24 cellular contexts compared by ENCODE assay signal in the genomic region with DNA sequence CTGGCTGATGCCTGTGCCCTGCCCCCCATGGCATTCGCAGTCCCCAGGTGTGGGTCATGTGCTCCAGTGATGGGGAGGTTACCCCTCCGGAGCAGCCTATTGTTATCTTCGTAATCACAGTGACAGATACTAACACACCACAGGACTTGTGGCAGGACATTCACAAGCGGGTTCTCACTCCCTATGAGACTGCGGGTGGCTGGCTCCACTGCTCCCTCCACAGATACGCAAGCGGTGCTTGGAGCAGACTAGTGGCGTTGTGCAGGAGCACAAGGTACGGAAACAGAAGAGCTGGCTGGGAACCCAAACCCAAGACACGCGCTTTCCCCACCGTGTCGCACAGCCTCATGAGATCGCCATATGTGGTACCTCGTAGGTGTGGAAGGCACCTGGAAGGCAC. TPM values are rescaled to one million over a fixed set of nuclear protein-coding genes. Genes with fewer than 3 reads are reported as not detected.
DNase-seq lines count a peak whose midpoint lies in the region; ATAC-seq, FAIRE-seq and TF ChIP-seq lines count a peak whose summit lies in the region.
"Had no signal": no experiment of that assay in that cellular context is flagged by ENCODE, and none has a peak within 500 bp of the region (broad histone marks: within the 10 kb centered on the region; RNA-seq: fewer than 3 reads in every experiment).

No MANE protein-coding gene starts in this region.

- H3K27ac ChIP-seq in H1 (ENCODE audit: low read depth, low read length) (no peak overlapping the region), mesendoderm (ENCODE audit: low read depth, low read length) (no peak overlapping the region)
- H3K27ac ChIP-seq: 22Rv1, A549, BLaER1, GM23248 had no signal

- H3K27me3 Mint-ChIP-seq in activated naive CD8-positive, alpha-beta T cell treated with anti-CD3 and anti-CD28 coated beads, Interleukin-2, amount 10 ng/mL, durations not matched to agents 7 days and 5 days, result peaks cover 7% of the 10 kb centered on the region
- H3K27me3 Mint-ChIP-seq in activated naive CD8-positive, alpha-beta T cell treated with anti-CD3 and anti-CD28 coated beads for 36 hours, result no peaks in the 10 kb centered on the region
- H3K27me3 Mint-ChIP-seq in stimulated activated naive B cell treated with anti-CD40 and anti-IgM and Interleukin-4, amounts not matched to agents 10 μg/mL and 1 μg/mL and 100 μg/mL, for 72 hours, result peaks cover 9 to 28% of the 10 kb centered on the region in 2 donors

- no peak overlapping the region for H2BK20ac ChIP-seq in H1 (ENCODE audit: low read length)

- peak in 1 of 2 experiments; percentile 17; a peak in 1 of 4 replicates for TF ChIP-seq RAD21 in H1 (IDR thresholded peaks at IDR 0.05 in 1 of 2, conservative IDR thresholded peaks at IDR 0.05 in 1 of 2; ENCODE audit: low read depth in 2 of 2, low read length in 2 of 2)

- H3K4me3 ChIP-seq in H1 (ENCODE audit: extremely low read depth in 1 of 4, insufficient read depth in 2 of 4, low read depth in 3 of 4, low read length in 4 of 4) (no peak overlapping the region), mesendoderm (ENCODE audit: low read length) (no peak overlapping the region)
- H3K4me3 ChIP-seq: A549, BLaER1, GM12878, GM23248 had no signal

- H3K79me1 ChIP-seq in H1 (ENCODE audit: low read depth, low read length), result no peaks in the 10 kb centered on the region
- no peaks in the 10 kb centered on the region for H3K79me1 ChIP-seq in mesendoderm (ENCODE audit: low read length)

- H3K36me3 ChIP-seq in H1 (ENCODE audit: control insufficient read depth in 2 of 4, insufficient read depth in 4 of 4, low read length in 3 of 4), result no peaks in the 10 kb centered on the region
- no peaks in the 10 kb centered on the region for H3K36me3 ChIP-seq in mesendoderm (ENCODE audit: control insufficient read depth, insufficient read depth, low read length)
- H3K36me3 ChIP-seq: BLaER1 had no signal

- no peak for DNase-seq in activated naive CD8-positive, alpha-beta T cell treated with anti-CD3 and anti-CD28 coated beads, Interleukin-2, amount 10 ng/mL, durations not matched to agents 7 days and 5 days
- DNase-seq in activated naive CD8-positive, alpha-beta T cell treated with anti-CD3 and anti-CD28 coated beads for 36 hours, result no peak
- DNase-seq in H1 (ENCODE audit: low read depth in 1 of 2, low spot score in 2 of 2) (no peak), mesendoderm (peak; percentile 79), posterior vena cava (ENCODE audit: low spot score) (peak; percentile 69), cerebellar cortex (ENCODE audit: low spot score) (no peak)
- DNase-seq in stimulated activated naive B cell treated with anti-CD40 and anti-IgM and Interleukin-4, amounts not matched to agents 10 μg/mL and 1 μg/mL and 100 μg/mL, for 72 hours, result no peak
- DNase-seq: AML-193; Calu3; CD8-positive, alpha-beta T cell; DMS53; DND-41; EL; GM23248; H9 had no signal

- H2AK5ac ChIP-seq in H1 (ENCODE audit: low read depth, low read length) (no peak overlapping the region), mesendoderm (ENCODE audit: low read length) (no peak overlapping the region)

- H2BK15ac ChIP-seq in H1 (ENCODE audit: low read length) (no peak overlapping the region), mesendoderm (replicated peaks; ENCODE audit: low read depth) (no peak overlapping the region)

- no peak overlapping the region for H4K91ac ChIP-seq in H1 (replicated peaks; ENCODE audit: insufficient read length, low read length)

- H3K27ac Mint-ChIP-seq in activated naive CD8-positive, alpha-beta T cell treated with anti-CD3 and anti-CD28 coated beads, Interleukin-2, amount 10 ng/mL, durations not matched to agents 7 days and 5 days, result peak overlapping the region; percentile 19
- H3K27ac Mint-ChIP-seq in activated naive CD8-positive, alpha-beta T cell treated with anti-CD3 and anti-CD28 coated beads for 36 hours, result no peak overlapping the region
- H3K27ac Mint-ChIP-seq in stimulated activated naive B cell treated with anti-CD40 and anti-IgM and Interleukin-4, amounts not matched to agents 10 μg/mL and 1 μg/mL and 100 μg/mL, for 72 hours, result no peak overlapping the region
- H3K27ac Mint-ChIP-seq: CD14-positive monocyte; CD8-positive, alpha-beta T cell; H9; IgD-negative memory B cell had no signal

- FAIRE-seq in H1 (lab: Jason Lieb, UNC), result no peak
- FAIRE-seq: A549, GM12878, HepG2 had no signal

- H3K9me3 ChIP-seq in H1 (ENCODE audit: insufficient read depth in 2 of 2, low read depth in 1 of 2, low read length in 1 of 2), result no peaks in the 10 kb centered on the region
- H3K9me3 ChIP-seq: A549, BLaER1 had no signal

- H3K9me3 Mint-ChIP-seq in activated naive CD8-positive, alpha-beta T cell treated with anti-CD3 and anti-CD28 coated beads, Interleukin-2, amount 10 ng/mL, durations not matched to agents 7 days and 5 days, result no peaks in the 10 kb centered on the region
- H3K9me3 Mint-ChIP-seq in activated naive CD8-positive, alpha-beta T cell treated with anti-CD3 and anti-CD28 coated beads for 36 hours, result no peaks in the 10 kb centered on the region
- no peaks in the 10 kb centered on the region for H3K9me3 Mint-ChIP-seq in stimulated activated naive B cell treated with anti-CD40 and anti-IgM and Interleukin-4, amounts not matched to agents 10 μg/mL and 1 μg/mL and 100 μg/mL, for 72 hours
- H3K9me3 Mint-ChIP-seq: CD8-positive, alpha-beta T cell; H9; IgD-negative memory B cell had no signal

- H3K14ac ChIP-seq in H1 (ENCODE audit: insufficient read length), result no peak overlapping the region

- H4K20me1 ChIP-seq in H1 (replicated peaks in 1 of 2; ENCODE audit: control insufficient read depth in 1 of 2, insufficient read depth in 2 of 2, low read length in 2 of 2), result no peaks in the 10 kb centered on the region
- H4K20me1 ChIP-seq: BLaER1 had no signal

- H3K56ac ChIP-seq in H1 (replicated peaks; ENCODE audit: insufficient read length, low read depth, low read length) (no peak overlapping the region), mesendoderm (ENCODE audit: low read length) (peak overlapping the region; percentile 1)

- H3K9ac ChIP-seq in H1 (replicated peaks in 1 of 4; ENCODE audit: extremely low read depth in 1 of 4, low read depth in 3 of 4, low read length in 3 of 4), result no peak overlapping the region
- no peak overlapping the region for H3K9ac ChIP-seq in mesendoderm (ENCODE audit: low read length)
- H3K9ac ChIP-seq: BLaER1, GM23248 had no signal

- H3K23me2 ChIP-seq in H1 (ENCODE audit: low read depth, low read length), result no peaks in the 10 kb centered on the region

- CTCF ChIA-PET in H1 (lab: Charles Lee; ENCODE audit: partially characterized antibody), result interaction anchor here (0.7 to 0.9 kb wide), 3 partner anchors 9 to 376 kb away, joined by 3 read pairs; no protein-coding TSS in a partner anchor

- no peak overlapping the region for H3K18ac ChIP-seq in H1 (ENCODE audit: extremely low read depth, low read length)
- H3K18ac ChIP-seq in mesendoderm (ENCODE audit: low read length), result no peak overlapping the region

- H4K8ac ChIP-seq in H1 (ENCODE audit: extremely low read depth, insufficient read depth, low read length), result no peak overlapping the region
- no peak overlapping the region for H4K8ac ChIP-seq in mesendoderm (ENCODE audit: low read depth, low read length)

- H2BK12ac ChIP-seq in H1 (ENCODE audit: low read depth, low read length), result peak overlapping the region; percentile 51; the same call in 1 of the 2 replicates

- H4K5ac ChIP-seq in H1 (ENCODE audit: insufficient read length, low read depth, low read length) (no peak overlapping the region), mesendoderm (ENCODE audit: low read length) (no peak overlapping the region)

- TF ChIP-seq POLR2A in H1 (IDR thresholded peaks at IDR 0.05; ENCODE audit: control extremely low read depth in 1 of 2, low read depth in 2 of 2, low read length in 2 of 2), result no peak

- no peak overlapping the region for H3K4ac ChIP-seq in H1 (replicated peaks; ENCODE audit: insufficient read length, low read depth, low read length)
- H3K4ac ChIP-seq in mesendoderm (ENCODE audit: low read depth, low read length), result no peak overlapping the region

- TF ChIP-seq EP300 in H1 (IDR thresholded peaks at IDR 0.05; ENCODE audit: borderline replicate concordance in 1 of 2, low read depth in 2 of 2, low read length in 2 of 2), result no peak

- H3K27me3 ChIP-seq in H1 (replicated peaks in 1 of 4; ENCODE audit: control insufficient read depth in 3 of 4, extremely low read depth in 1 of 4, insufficient read depth in 3 of 4, low read length in 3 of 4) (no peaks in the 10 kb centered on the region), mesendoderm (ENCODE audit: insufficient read depth, low read length, poor library complexity) (no peaks in the 10 kb centered on the region)
- H3K27me3 ChIP-seq: BLaER1 had no signal

- no peak overlapping the region for H3K4me3 Mint-ChIP-seq in activated naive CD8-positive, alpha-beta T cell treated with anti-CD3 and anti-CD28 coated beads, Interleukin-2, amount 10 ng/mL, durations not matched to agents 7 days and 5 days
- no peak overlapping the region for H3K4me3 Mint-ChIP-seq in activated naive CD8-positive, alpha-beta T cell treated with anti-CD3 and anti-CD28 coated beads for 36 hours
- no peak overlapping the region for H3K4me3 Mint-ChIP-seq in stimulated activated naive B cell treated with anti-CD40 and anti-IgM and Interleukin-4, amounts not matched to agents 10 μg/mL and 1 μg/mL and 100 μg/mL, for 72 hours
- H3K4me3 Mint-ChIP-seq: CD14-positive monocyte; CD8-positive, alpha-beta T cell; H9; IgD-negative memory B cell had no signal

- H2BK5ac ChIP-seq in H1 (ENCODE audit: low read depth, low read length) (no peak overlapping the region), mesendoderm (ENCODE audit: low read length) (no peak overlapping the region)

- ATAC-seq in activated naive CD8-positive, alpha-beta T cell treated with anti-CD3 and anti-CD28 coated beads, Interleukin-2, amount 10 ng/mL, durations not matched to agents 7 days and 5 days (ENCODE audit: low read depth), result no peak
- ATAC-seq in GM19035 (IDR thresholded peaks at IDR 0.05; ENCODE audit: unreplicated experiment), result no peak
- ATAC-seq in stimulated activated naive B cell treated with anti-CD40 and anti-IgM and Interleukin-4, amounts not matched to agents 10 μg/mL and 1 μg/mL and 100 μg/mL, for 72 hours (replicated peaks), result no peak
- ATAC-seq: A549; CD8-positive, alpha-beta T cell; GM12878; HepG2 had no signal

- H3K4me2 ChIP-seq in H1 (ENCODE audit: insufficient read depth in 1 of 2, low read depth in 2 of 2, low read length in 2 of 2) (no peak overlapping the region), mesendoderm (ENCODE audit: low read length) (no peak overlapping the region)
- H3K4me2 ChIP-seq: A549, BLaER1 had no signal

- POLR2A ChIA-PET in activated naive CD8-positive, alpha-beta T cell treated with anti-CD3 and anti-CD28 coated beads, Interleukin-2, amount 10 ng/mL, durations not matched to agents 7 days and 5 days (lab: Charles Lee), result no interaction called here
- POLR2A ChIA-PET in H1 (lab: Charles Lee; ENCODE audit: partially characterized antibody), result no interaction called here

- H3K4me1 Mint-ChIP-seq in activated naive CD8-positive, alpha-beta T cell treated with anti-CD3 and anti-CD28 coated beads, Interleukin-2, amount 10 ng/mL, durations not matched to agents 7 days and 5 days, result peaks cover 15% of the 10 kb centered on the region
- H3K4me1 Mint-ChIP-seq in activated naive CD8-positive, alpha-beta T cell treated with anti-CD3 and anti-CD28 coated beads for 36 hours, result peaks cover 9% of the 10 kb centered on the region
- no peaks in the 10 kb centered on the region for H3K4me1 Mint-ChIP-seq in stimulated activated naive B cell treated with anti-CD40 and anti-IgM and Interleukin-4, amounts not matched to agents 10 μg/mL and 1 μg/mL and 100 μg/mL, for 72 hours
- H3K4me1 Mint-ChIP-seq: CD14-positive monocyte had no signal

- peak overlapping the region; percentile 65; the same call in 1 of the 2 replicates for H2AFZ ChIP-seq in H1 (ENCODE audit: low read length)
- H2AFZ ChIP-seq: GM23248 had no signal

- no peak overlapping the region for H2BK120ac ChIP-seq in H1 (replicated peaks; ENCODE audit: low read depth, low read length)
- H2BK120ac ChIP-seq in mesendoderm (ENCODE audit: low read depth, low read length), result no peak overlapping the region

- H3K23ac ChIP-seq in H1 (ENCODE audit: insufficient read length), result no peak overlapping the region
- no peak overlapping the region for H3K23ac ChIP-seq in mesendoderm (ENCODE audit: low read length)

- peaks cover 0 to 3% (median 1%) of the 10 kb centered on the region in 4 experiments; a peak in 2 of 7 replicates for H3K4me1 ChIP-seq in H1 (replicated peaks in 1 of 4; ENCODE audit: control insufficient read depth in 3 of 4, insufficient read depth in 4 of 4, low read length in 3 of 4)
- H3K4me1 ChIP-seq in mesendoderm (ENCODE audit: control insufficient read depth, low read depth, low read length), result peaks cover 7% of the 10 kb centered on the region
- H3K4me1 ChIP-seq: A549, BLaER1 had no signal

- no peak for TF ChIP-seq CTCF in H1 (IDR thresholded peaks at IDR 0.05; ENCODE audit: control extremely low read depth in 1 of 3, insufficient read depth in 1 of 3, low read depth in 1 of 3, low read length in 3 of 3)

- no peaks in the 10 kb centered on the region for H3K79me2 ChIP-seq in H1 (ENCODE audit: control insufficient read depth in 1 of 2, insufficient read depth in 2 of 2, low read length in 2 of 2)
- no peaks in the 10 kb centered on the region for H3K79me2 ChIP-seq in mesendoderm (ENCODE audit: control insufficient read depth, insufficient read depth, low read length)

- intact Hi-C loops in posterior vena cava (cut with DNase I), result no loop called here

- H3K36me3 Mint-ChIP-seq in activated naive CD8-positive, alpha-beta T cell treated with anti-CD3 and anti-CD28 coated beads, Interleukin-2, amount 10 ng/mL, durations not matched to agents 7 days and 5 days, result no peaks in the 10 kb centered on the region
- no peaks in the 10 kb centered on the region for H3K36me3 Mint-ChIP-seq in activated naive CD8-positive, alpha-beta T cell treated with anti-CD3 and anti-CD28 coated beads for 36 hours
- H3K36me3 Mint-ChIP-seq in stimulated activated naive B cell treated with anti-CD40 and anti-IgM and Interleukin-4, amounts not matched to agents 10 μg/mL and 1 μg/mL and 100 μg/mL, for 72 hours, result no peaks in the 10 kb centered on the region
- H3K36me3 Mint-ChIP-seq: CD14-positive monocyte; CD8-positive, alpha-beta T cell; IgD-negative memory B cell had no signal

- WGBS in H1 (ENCODE audit: extremely low coverage in 1 of 2, insufficient coverage in 1 of 2, insufficient read length in 1 of 2, insufficient replicate concordance in 2 of 2, low coverage in 1 of 2, low lambda C conversion rate in 2 of 2, missing lambda C conversion rate in 1 of 2), 2 experiments, result 94% methylated on average over 15 of the region's 15 CpGs; no CpG with 5 or more reads in 1 of the 2 experiments
- WGBS in mesendoderm (ENCODE audit: extremely low coverage, insufficient coverage, low lambda C conversion rate), result no CpG with 5 or more reads among the region's 15 CpGs

RNA-seq across cellular contexts. Expression of gene ACKR3, which starts 52.2 kb away (rescaled TPM):
- total RNA-seq in activated naive CD8-positive, alpha-beta T cell treated with anti-CD3 and anti-CD28 coated beads, Interleukin-2, amount 10 ng/mL, durations not matched to agents 7 days and 5 days, result 1 to 10 TPM; 4.4 to 4.5 TPM
- 1 to 10 TPM; 1.3 to 1.5 TPM for total RNA-seq in activated naive CD8-positive, alpha-beta T cell treated with anti-CD3 and anti-CD28 coated beads for 36 hours
- total RNA-seq in H1 (2021; fragmentation: NEBNext Ultra II Directional; extraction: Animal tissue kit (Norgen Biotek cat#: 25700)), result 0.73 and 1.4 TPM in 2 replicates
- 22.3 and 24.4 TPM in 2 replicates for polyA plus RNA-seq in H1 (2011; rRNA removed)
- 13.8 TPM for polyA plus RNA-seq in H1 (2011; cell fraction: cytosol; rRNA removed)
- 20.1 TPM for polyA plus RNA-seq in H1 (2011; cell fraction: nucleus; rRNA removed)
- polyA plus RNA-seq in H1 (2012, experiment 1 of 2), result 2.5 to 3.7 TPM (median 2.9 TPM) in 4 replicates
- 3.0 TPM for polyA plus RNA-seq in H1 (2012, experiment 2 of 2)
- 1.8 TPM for polyA plus RNA-seq in H1 (2013, experiment 1 of 2)
- polyA plus RNA-seq in H1 (2013, experiment 2 of 2), result 1.9 TPM
- polyA minus RNA-seq in H1 (2011; rRNA and poly(A)+ RNA removed), result 16.7 and 31.3 TPM in 2 replicates
- polyA minus RNA-seq in H1 (2011; cell fraction: cytosol; rRNA and poly(A)+ RNA removed), result 3.8 TPM
- polyA minus RNA-seq in H1 (2011; cell fraction: nucleus; rRNA and poly(A)+ RNA removed), result 3.8 TPM
- 5.3 TPM for polyA plus RNA-seq in mesendoderm (2013, experiment 1 of 2)
- polyA plus RNA-seq in mesendoderm (2013, experiment 2 of 2), result 4.6 TPM
- total RNA-seq in posterior vena cava, result 100 to 1,000 TPM; 124 to 132 TPM
- total RNA-seq: G401, HepG2 had no signal
- polyA plus RNA-seq: HepG2 had no signal

Comparison
In these comparisons a context has a peak if more than half of its experiments do, and no peak if none do; other contexts are left out.
1. DNase-seq: peak in mesendoderm (single experiment) and posterior vena cava (single experiment); none in activated naive CD8-positive, alpha-beta T cell treated with anti-CD3 and anti-CD28 coated beads, Interleukin-2, amount 10 ng/mL, durations not matched to agents 7 days and 5 days (single experiment), activated naive CD8-positive, alpha-beta T cell treated with anti-CD3 and anti-CD28 coated beads for 36 hours (single experiment), H1 (0 of 2), cerebellar cortex (single experiment) and stimulated activated naive B cell treated with anti-CD40 and anti-IgM and Interleukin-4, amounts not matched to agents 10 μg/mL and 1 μg/mL and 100 μg/mL, for 72 hours (single experiment).
2. RNA of gene ACKR3, which starts 52.2 kb away (total RNA-seq): 124 to 132 TPM in posterior vena cava; 4.4 to 4.5 TPM in activated naive CD8-positive, alpha-beta T cell treated with anti-CD3 and anti-CD28 coated beads, Interleukin-2, amount 10 ng/mL, durations not matched to agents 7 days and 5 days, 1.3 to 1.5 TPM in activated naive CD8-positive, alpha-beta T cell treated with anti-CD3 and anti-CD28 coated beads for 36 hours and 0.73 to 1.4 TPM in H1; every median in the first group is over 10 times any median in the second.